Comparison of ENCODE assay signal across 18 cellular contexts in the genomic region with DNA sequence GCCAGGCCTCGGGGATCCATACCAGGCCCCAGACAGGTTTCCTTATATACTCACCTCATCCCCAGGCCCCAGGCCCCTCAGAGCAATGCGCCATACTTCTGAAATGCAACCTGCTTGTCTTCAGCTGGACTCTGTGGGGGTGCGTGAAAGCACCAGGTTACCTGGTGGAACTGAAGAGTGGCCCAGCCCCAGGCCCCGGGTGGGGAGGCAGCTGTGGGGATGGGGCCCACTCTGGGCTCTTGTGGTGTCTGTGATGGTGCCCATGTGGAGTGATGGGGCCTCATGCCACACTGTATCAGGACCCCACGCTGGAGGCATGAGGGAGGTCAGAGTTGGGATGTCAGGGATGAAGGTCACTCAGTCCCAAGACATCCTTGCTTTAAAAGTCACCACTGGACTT.
DNase-seq lines count a peak whose midpoint lies in the region; ATAC-seq, FAIRE-seq and TF ChIP-seq lines count a peak whose summit lies in the region.
"Had no signal": no experiment of that assay in that cellular context is flagged by ENCODE, and none has a peak within 500 bp of the region (broad histone marks: within the 10 kb centered on the region; RNA-seq: fewer than 3 reads in every experiment).

No MANE protein-coding gene starts in this region.

- H3K4me3 Mint-ChIP-seq in activated CD8-positive, alpha-beta T cell treated with anti-CD3 and anti-CD28 coated beads for 36 hours = no peak overlapping the region
- H3K4me3 Mint-ChIP-seq: CD4-positive, CD25-positive, alpha-beta regulatory T cell; CD8-positive, alpha-beta memory T cell had no signal

- no peak for ATAC-seq in activated CD8-positive, alpha-beta T cell treated with anti-CD3 and anti-CD28 coated beads for 36 hours

- peaks cover 13% of the 10 kb centered on the region for H3K9me3 Mint-ChIP-seq in activated CD8-positive, alpha-beta T cell treated with anti-CD3 and anti-CD28 coated beads for 36 hours

- TF ChIP-seq CTCF in Peyer's patch (IDR thresholded peaks at IDR 0.05) (no peak), coronary artery (IDR thresholded peaks at IDR 0.05) (no peak), esophagus muscularis mucosa (IDR thresholded peaks at IDR 0.05) (no peak)
- TF ChIP-seq CTCF in activated CD8-positive, alpha-beta T cell treated with anti-CD3 and anti-CD28 coated beads for 36 hours (IDR thresholded peaks at IDR 0.05) = no peak

- H3K9me3 ChIP-seq in Peyer's patch = no peaks in the 10 kb centered on the region
- peaks cover 0 to 28% (median 19%) of the 10 kb centered on the region in 4 donors for H3K9me3 ChIP-seq in esophagus muscularis mucosa
- H3K9me3 ChIP-seq: BE2C, HAP-1 had no signal

- H3K4me3 ChIP-seq in Peyer's patch (no peak overlapping the region), coronary artery (no peak overlapping the region), esophagus muscularis mucosa (no peak overlapping the region)
- H3K4me3 ChIP-seq: GM23248, HAP-1 had no signal

- no peaks in the 10 kb centered on the region for H3K4me1 ChIP-seq in Peyer's patch
- no peaks in the 10 kb centered on the region for H3K4me1 ChIP-seq in esophagus muscularis mucosa
- H3K4me1 ChIP-seq: BE2C, HAP-1 had no signal

- H3K4me1 Mint-ChIP-seq in activated CD8-positive, alpha-beta T cell treated with anti-CD3 and anti-CD28 coated beads for 36 hours (ENCODE audit: low read depth) = no peaks in the 10 kb centered on the region
- H3K4me1 Mint-ChIP-seq: CD4-positive, CD25-positive, alpha-beta regulatory T cell; CD8-positive, alpha-beta memory T cell had no signal

- H3K36me3 Mint-ChIP-seq in activated CD8-positive, alpha-beta T cell treated with anti-CD3 and anti-CD28 coated beads for 36 hours (ENCODE audit: low read depth) = no peaks in the 10 kb centered on the region
- H3K36me3 Mint-ChIP-seq: CD4-positive, CD25-positive, alpha-beta regulatory T cell had no signal

- H3K27me3 ChIP-seq in Peyer's patch = no peaks in the 10 kb centered on the region
- H3K27me3 ChIP-seq in esophagus muscularis mucosa = peaks cover 0 to 73% (median 0%) of the 10 kb centered on the region in 4 donors
- H3K27me3 ChIP-seq: BE2C had no signal

- TF ChIP-seq POLR2A in Peyer's patch (IDR thresholded peaks at IDR 0.05) (no peak), esophagus muscularis mucosa (IDR thresholded peaks at IDR 0.05; ENCODE audit: low read depth) (no peak)

- 87% methylated on average over 5 of the region's 5 CpGs for WGBS in esophagus muscularis mucosa

- no peaks in the 10 kb centered on the region for H3K36me3 ChIP-seq in Peyer's patch
- no peaks in the 10 kb centered on the region for H3K36me3 ChIP-seq in esophagus muscularis mucosa
- H3K36me3 ChIP-seq: BE2C, HAP-1 had no signal

- intact Hi-C loops in posterior vena cava (cut with DNase I) = no loop called here
- intact Hi-C loops in activated CD8-positive, alpha-beta T cell treated with anti-CD3 and anti-CD28 coated beads for 36 hours (cut with micrococcal nuclease) = no loop called here
- intact Hi-C loops in esophagus muscularis mucosa (cut with DNase I) = no loop called here

- peak in 2 of 3 donors; percentile 18 to 32 for DNase-seq in Peyer's patch
- DNase-seq in coronary artery (ENCODE audit: low spot score) = peak; percentile 9
- DNase-seq in posterior vena cava (ENCODE audit: low spot score) = peak; percentile 68
- no peak for DNase-seq in urothelium cell line (ENCODE audit: low spot score)
- DNase-seq in activated CD8-positive, alpha-beta T cell treated with anti-CD3 and anti-CD28 coated beads for 36 hours = no peak
- no peak for DNase-seq in esophagus muscularis mucosa (ENCODE audit: extremely low spot score)
- DNase-seq: BE2C; C1 segment of cervical spinal cord; CD4-positive, CD25-positive, alpha-beta regulatory T cell; COR-L47; DMS 273 treated with DMSO at 0.1 percent for 48 hours; GDM1; GM23248 had no signal

- peak; percentile 35 for FAIRE-seq in urothelium cell line (lab: Jason Lieb, UNC)
- FAIRE-seq: GM12892, GM18507 had no signal

- H3K27me3 Mint-ChIP-seq in activated CD8-positive, alpha-beta T cell treated with anti-CD3 and anti-CD28 coated beads for 36 hours = peaks cover 11% of the 10 kb centered on the region
- H3K27me3 Mint-ChIP-seq: CD4-positive, CD25-positive, alpha-beta regulatory T cell had no signal

- TF ChIP-seq EP300 in esophagus muscularis mucosa (IDR thresholded peaks at IDR 0.05) = no peak

- no peak overlapping the region for H3K27ac ChIP-seq in Peyer's patch
- H3K27ac ChIP-seq in coronary artery = no peak overlapping the region
- H3K27ac ChIP-seq in esophagus muscularis mucosa (replicated peaks in 1 of 4) = no peak overlapping the region
- H3K27ac ChIP-seq: GM23248, HL-60 had no signal

- H3K27ac Mint-ChIP-seq in activated CD8-positive, alpha-beta T cell treated with anti-CD3 and anti-CD28 coated beads for 36 hours = no peak overlapping the region
- H3K27ac Mint-ChIP-seq: CD8-positive, alpha-beta memory T cell had no signal

- POLR2A ChIA-PET in activated CD8-positive, alpha-beta T cell treated with anti-CD3 and anti-CD28 coated beads for 36 hours (lab: Charles Lee) = no interaction called here

- CTCF ChIA-PET in activated CD8-positive, alpha-beta T cell treated with anti-CD3 and anti-CD28 coated beads for 36 hours (lab: Charles Lee) = no interaction called here

Comparison
In these comparisons a context has a peak if more than half of its experiments do, and no peak if none do; other contexts are left out.
1. DNase-seq: peak in Peyer's patch (2 of 3), coronary artery (single experiment) and posterior vena cava (single experiment); none in urothelium cell line (single experiment), activated CD8-positive, alpha-beta T cell treated with anti-CD3 and anti-CD28 coated beads for 36 hours (single experiment) and esophagus muscularis mucosa (single experiment).